12 cellular contexts compared by ENCODE assay signal in the genomic region with DNA sequence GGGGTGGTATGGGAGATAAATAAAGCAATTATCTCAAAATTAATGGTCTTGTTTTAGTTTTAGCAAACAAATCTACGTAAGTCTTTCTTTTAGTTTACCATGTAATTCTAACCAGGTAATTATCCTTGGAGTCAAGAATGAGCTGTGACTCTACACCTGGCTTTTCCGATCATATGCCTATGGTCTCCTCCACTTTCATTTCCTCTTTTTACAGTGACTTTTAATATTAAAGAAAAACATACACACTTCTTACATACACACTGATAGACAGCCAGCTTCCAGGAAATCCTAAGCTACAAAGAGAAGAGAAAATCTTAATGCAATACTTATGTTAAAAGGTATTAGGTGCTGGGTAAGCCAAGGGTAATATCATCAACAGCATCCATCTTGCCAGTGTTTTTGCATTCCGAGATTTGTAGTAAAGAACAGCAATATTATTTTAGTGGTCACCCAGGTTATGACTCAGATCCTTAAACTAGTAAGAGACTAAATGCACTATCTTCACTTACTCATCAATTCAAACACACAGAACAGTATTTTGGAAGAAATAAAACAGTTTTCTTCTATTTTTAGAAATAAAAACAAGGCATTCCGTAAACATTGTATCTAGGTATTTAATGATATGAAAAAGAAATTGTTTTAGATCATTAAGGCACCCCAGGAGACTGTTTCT. TPM values are rescaled to one million over a fixed set of nuclear protein-coding genes. Genes with fewer than 3 reads are reported as not detected.
DNase-seq lines count a peak whose midpoint lies in the region; ATAC-seq and TF ChIP-seq lines count a peak whose summit lies in the region.
"Had no signal": no experiment of that assay in that cellular context is flagged by ENCODE, and none has a peak within 500 bp of the region (broad histone marks: within the 10 kb centered on the region; RNA-seq: fewer than 3 reads in every experiment).

No MANE protein-coding gene starts in this region.

- H3K36me3 Mint-ChIP-seq in CD4-positive, alpha-beta T cell (ENCODE audit: low read depth), result peaks cover 7% of the 10 kb centered on the region

- H3K4me1 ChIP-seq in Karpas-422 (ENCODE audit: low read length) (peaks cover 29% of the 10 kb centered on the region), SJCRH30 (peaks cover 29% of the 10 kb centered on the region), lower lobe of right lung (peaks cover 11% of the 10 kb centered on the region), vagina (peaks cover 11% of the 10 kb centered on the region)

- POLR2A ChIA-PET in CD4-positive, alpha-beta T cell (lab: Charles Lee), result interaction anchor here (1.6 kb wide), 1 partner anchor 10 kb away, joined by 5 read pairs; no protein-coding TSS in a partner anchor

- no peak overlapping the region for H2AFZ ChIP-seq in Karpas-422 (ENCODE audit: low read length)

- no peak overlapping the region for H3K27ac ChIP-seq in CD4-positive, alpha-beta T cell (ENCODE audit: low read depth, low read length)
- H3K27ac ChIP-seq in Karpas-422 (ENCODE audit: low read length) (no peak overlapping the region), SJCRH30 (peak overlapping the region; percentile 88), lower lobe of right lung (peak overlapping the region; percentile 76), dorsolateral prefrontal cortex (no peak overlapping the region), vagina (no peak overlapping the region)
- H3K27ac ChIP-seq: WERI-Rb-1 had no signal

- H3K9ac ChIP-seq in Karpas-422 (ENCODE audit: low read length), result no peak overlapping the region

- peaks cover 71% of the 10 kb centered on the region for H3K27me3 Mint-ChIP-seq in CD4-positive, alpha-beta T cell

- H3K79me2 ChIP-seq in Karpas-422 (ENCODE audit: low read length), result peaks cover 20% of the 10 kb centered on the region; the same call in 1 of the 2 replicates

- peaks cover 2% of the 10 kb centered on the region for H3K9me3 Mint-ChIP-seq in CD4-positive, alpha-beta T cell

- CTCF ChIA-PET in CD4-positive, alpha-beta T cell (lab: Charles Lee), result interaction anchor here (1.1 kb wide), 1 partner anchor 11 kb away, joined by 4 read pairs; no protein-coding TSS in a partner anchor

- no peak for ATAC-seq in CD4-positive, alpha-beta T cell (ENCODE audit: poor library complexity)
- no peak for ATAC-seq in lower lobe of right lung

- peak overlapping the region; percentile 66 for H3K4me2 ChIP-seq in Karpas-422 (ENCODE audit: low read depth, low read length, poor library complexity, severe bottlenecking)

- no peaks in the 10 kb centered on the region for H3K9me2 ChIP-seq in Karpas-422 (replicated peaks; ENCODE audit: insufficient read depth, low read length)

- no peak for TF ChIP-seq CTCF in CD4-positive, alpha-beta T cell (IDR thresholded peaks at IDR 0.05)
- no peak for TF ChIP-seq CTCF in lower lobe of right lung (IDR thresholded peaks at IDR 0.05)
- no peak for TF ChIP-seq CTCF in dorsolateral prefrontal cortex (IDR thresholded peaks at IDR 0.05 in 54 of 56, conservative IDR thresholded peaks at IDR 0.05 in 2 of 56; ENCODE audit: low read depth in 1 of 56, partially characterized antibody in 56 of 56)
- TF ChIP-seq CTCF in vagina (IDR thresholded peaks at IDR 0.05), result no peak

- no peaks in the 10 kb centered on the region for H3K36me3 ChIP-seq in Karpas-422 (ENCODE audit: insufficient read depth, low read length)
- H3K36me3 ChIP-seq in SJCRH30, result peaks cover 8% of the 10 kb centered on the region; the same call in 1 of the 2 replicates
- no peaks in the 10 kb centered on the region for H3K36me3 ChIP-seq in lower lobe of right lung
- H3K36me3 ChIP-seq in vagina, result no peaks in the 10 kb centered on the region

- peaks cover 27% of the 10 kb centered on the region for H3K4me1 Mint-ChIP-seq in CD4-positive, alpha-beta T cell (ENCODE audit: low read depth)

- H3K4me3 Mint-ChIP-seq in CD4-positive, alpha-beta T cell, result peak overlapping the region; percentile 27

- no peak for TF ChIP-seq POLR2A in vagina (IDR thresholded peaks at IDR 0.05)

- H3K27ac Mint-ChIP-seq in CD4-positive, alpha-beta T cell, result no peak overlapping the region

- intact Hi-C loops in CD4-positive, alpha-beta T cell (cut with DNase I, micrococcal nuclease), result no loop called here
- intact Hi-C loops in lower lobe of right lung (cut with DNase I) (no loop called here), dorsolateral prefrontal cortex (cut with DNase I) (loop anchor here in 1 of 2 donors (10.0 kb wide), 1 partner anchor 1032 kb away; no protein-coding TSS in a partner anchor), vagina (cut with DNase I) (no loop called here)

- peaks cover 74% of the 10 kb centered on the region for H3K27me3 ChIP-seq in CD4-positive, alpha-beta T cell (ENCODE audit: control insufficient read depth, insufficient read depth, low read length)
- H3K27me3 ChIP-seq in Karpas-422 (ENCODE audit: low read length) (no peaks in the 10 kb centered on the region), SJCRH30 (no peaks in the 10 kb centered on the region), lower lobe of right lung (ENCODE audit: low read depth) (peaks cover 50% of the 10 kb centered on the region), dorsolateral prefrontal cortex (peaks cover 2 to 99% (median 85%) of the 10 kb centered on the region in 45 donors), vagina (no peaks in the 10 kb centered on the region)

- peaks cover 11% of the 10 kb centered on the region; the same call in 1 of the 2 replicates for H4K20me1 ChIP-seq in Karpas-422 (ENCODE audit: insufficient read depth, low read depth, low read length)

- H3K9me3 ChIP-seq in CD4-positive, alpha-beta T cell (ENCODE audit: control insufficient read depth, low read length), result peaks cover 9% of the 10 kb centered on the region
- no peaks in the 10 kb centered on the region for H3K9me3 ChIP-seq in Karpas-422 (ENCODE audit: low read length)
- H3K9me3 ChIP-seq in SJCRH30 (replicated peaks), result no peaks in the 10 kb centered on the region
- H3K9me3 ChIP-seq in lower lobe of right lung, result no peaks in the 10 kb centered on the region
- no peaks in the 10 kb centered on the region for H3K9me3 ChIP-seq in vagina

- peak overlapping the region; percentile 63; the same call in 1 of the 2 replicates for H3K4me3 ChIP-seq in Karpas-422 (ENCODE audit: low read length)
- H3K4me3 ChIP-seq in SJCRH30, result peak overlapping the region; percentile 99
- peak overlapping the region; percentile 68 for H3K4me3 ChIP-seq in lower lobe of right lung
- no peak overlapping the region for H3K4me3 ChIP-seq in dorsolateral prefrontal cortex
- no peak overlapping the region for H3K4me3 ChIP-seq in vagina

- no peak for DNase-seq in CD4-positive, alpha-beta T cell
- DNase-seq in Karpas-422 (no peak), SJCRH30 (peak in 1 of 2 experiments; percentile 34), lower lobe of right lung (no peak), dorsolateral prefrontal cortex (no peak), pons (ENCODE audit: low spot score) (no peak), globus pallidus (ENCODE audit: low spot score) (no peak), vagina (ENCODE audit: extremely low spot score in 2 of 2) (no peak)
- DNase-seq: GDM1, head of caudate nucleus, NCI-H446, WERI-Rb-1 had no signal

RNA-seq across cellular contexts. Expression of gene IRX5, which starts 4.4 kb away (rescaled TPM):
- not detected for total RNA-seq in CD4-positive, alpha-beta T cell
- total RNA-seq in Karpas-422 (2014; rRNA removed; shearing (Covaris generic); ENCODE audit: low replicate concordance), result 0.83 TPM in 1 of 2 replicates, not detected in the other
- total RNA-seq in SJCRH30 (2014; rRNA removed; shearing (Covaris generic)), result 8.3 and 11.4 TPM in 2 replicates
- total RNA-seq in lower lobe of right lung, result 23.8 TPM
- under 1 TPM in 10 of 120 experiments, not detected in 110; 0.23 to 1.00 (median 0.40) TPM for total RNA-seq in dorsolateral prefrontal cortex
- 11.0 TPM for total RNA-seq in vagina

Comparison
In these comparisons a context has a peak if more than half of its experiments do, and no peak if none do; other contexts are left out.
1. H3K27ac ChIP-seq: peak in SJCRH30 (single experiment) and lower lobe of right lung (single experiment); none in CD4-positive, alpha-beta T cell (single experiment), Karpas-422 (single experiment), dorsolateral prefrontal cortex (0 of 59) and vagina (single experiment).
2. H3K4me3 ChIP-seq: peak in Karpas-422 (single experiment), SJCRH30 (single experiment) and lower lobe of right lung (single experiment); none in dorsolateral prefrontal cortex (0 of 59) and vagina (0 of 2).